1 cellular context compared by ENCODE assay signal in the genomic region with DNA sequence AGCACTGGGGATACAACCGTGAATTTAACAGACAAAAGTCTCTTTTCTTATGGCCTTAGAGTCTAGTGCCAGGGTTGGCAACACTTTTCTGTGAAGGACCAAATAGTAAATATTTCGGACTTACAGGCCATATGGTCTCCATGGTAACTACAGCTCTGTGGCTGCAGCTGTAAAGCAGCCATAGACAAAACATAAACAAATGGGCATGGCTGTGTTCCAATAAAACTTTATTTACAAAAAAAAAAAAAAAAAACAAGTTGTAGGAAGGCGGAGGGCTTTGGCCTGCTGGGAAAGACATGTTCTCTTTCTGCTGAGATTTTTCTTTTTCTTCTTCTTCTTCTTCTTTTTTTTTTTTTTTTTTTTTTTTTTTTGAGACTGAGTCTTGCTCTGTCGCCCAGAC.
TF ChIP-seq lines count a peak whose summit lies in the region.

No MANE protein-coding gene starts in this region.

TF ChIP-seq in GM12878, 131 proteins besides CTCF, POLR2A, EP300 and RAD21 (continued from another document):
- TF ChIP-seq, protein P1, sequence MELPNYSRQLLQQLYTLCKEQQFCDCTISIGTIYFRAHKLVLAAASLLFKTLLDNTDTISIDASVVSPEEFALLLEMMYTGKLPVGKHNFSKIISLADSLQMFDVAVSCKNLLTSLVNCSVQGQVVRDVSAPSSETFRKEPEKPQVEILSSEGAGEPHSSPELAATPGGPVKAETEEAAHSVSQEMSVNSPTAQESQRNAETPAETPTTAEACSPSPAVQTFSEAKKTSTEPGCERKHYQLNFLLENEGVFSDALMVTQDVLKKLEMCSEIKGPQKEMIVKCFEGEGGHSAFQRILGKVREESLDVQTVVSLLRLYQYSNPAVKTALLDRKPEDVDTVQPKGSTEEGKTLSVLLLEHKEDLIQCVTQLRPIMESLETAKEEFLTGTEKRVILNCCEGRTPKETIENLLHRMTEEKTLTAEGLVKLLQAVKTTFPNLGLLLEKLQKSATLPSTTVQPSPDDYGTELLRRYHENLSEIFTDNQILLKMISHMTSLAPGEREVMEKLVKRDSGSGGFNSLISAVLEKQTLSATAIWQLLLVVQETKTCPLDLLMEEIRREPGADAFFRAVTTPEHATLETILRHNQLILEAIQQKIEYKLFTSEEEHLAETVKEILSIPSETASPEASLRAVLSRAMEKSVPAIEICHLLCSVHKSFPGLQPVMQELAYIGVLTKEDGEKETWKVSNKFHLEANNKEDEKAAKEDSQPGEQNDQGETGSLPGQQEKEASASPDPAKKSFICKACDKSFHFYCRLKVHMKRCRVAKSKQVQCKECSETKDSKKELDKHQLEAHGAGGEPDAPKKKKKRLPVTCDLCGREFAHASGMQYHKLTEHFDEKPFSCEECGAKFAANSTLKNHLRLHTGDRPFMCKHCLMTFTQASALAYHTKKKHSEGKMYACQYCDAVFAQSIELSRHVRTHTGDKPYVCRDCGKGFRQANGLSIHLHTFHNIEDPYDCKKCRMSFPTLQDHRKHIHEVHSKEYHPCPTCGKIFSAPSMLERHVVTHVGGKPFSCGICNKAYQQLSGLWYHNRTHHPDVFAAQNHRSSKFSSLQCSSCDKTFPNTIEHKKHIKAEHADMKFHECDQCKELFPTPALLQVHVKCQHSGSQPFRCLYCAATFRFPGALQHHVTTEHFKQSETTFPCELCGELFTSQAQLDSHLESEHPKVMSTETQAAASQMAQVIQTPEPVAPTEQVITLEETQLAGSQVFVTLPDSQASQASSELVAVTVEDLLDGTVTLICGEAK (IDR thresholded peaks at IDR 0.05; ENCODE audit: borderline replicate concordance) = peak; percentile 89
- TF ChIP-seq ZNF384 (IDR thresholded peaks at IDR 0.05; ENCODE audit: borderline replicate concordance, low read depth, low read length) = peak; percentile 81
